In genomic region chr9:69173891-69174644, GRCh38 we compare ENCODE assay signal across 8 cellular contexts. TPM values are rescaled to one million over a fixed set of nuclear protein-coding genes. Genes with fewer than 3 reads are reported as not detected.
DNase-seq lines count a peak whose midpoint lies in the region; ATAC-seq and FAIRE-seq lines count a peak whose summit lies in the region.

Gene TJP2 (plus strand): TSS chr9:69174277. CDS start chr9:69174373, 96 bp downstream.

- FAIRE-seq in small intestine (lab: Jason Lieb, UNC) = no peak

- H3K4me3 Mint-ChIP-seq in immature natural killer cell = peak within 1 kb of the TSS; percentile 81 to 92 (median 86)

- H3K36me3 Mint-ChIP-seq in immature natural killer cell = peaks cover 0 to 3% (median 0%) of the 10 kb centered on the region in 3 donors

- ATAC-seq in GM19397 (IDR thresholded peaks at IDR 0.05; ENCODE audit: unreplicated experiment) (peak; percentile 67), HG03521 (IDR thresholded peaks at IDR 0.05; ENCODE audit: unreplicated experiment) (peak; percentile 35)

- H3K36me3 ChIP-seq in small intestine (ENCODE audit: control insufficient read depth in 2 of 2, insufficient read depth in 2 of 2, low read length in 2 of 2) = no peaks in the 10 kb centered on the region

- no peaks in the 10 kb centered on the region for H3K9me3 ChIP-seq in small intestine (ENCODE audit: control insufficient read depth, low read depth)

- no peaks in the 10 kb centered on the region for H3K27me3 ChIP-seq in small intestine (ENCODE audit: control insufficient read depth in 2 of 2, insufficient read depth in 2 of 2, low read length in 2 of 2)

- DNase-seq in COR-L47 (lab: John Stamatoyannopoulos, UW) (peak; percentile 19), T-helper 22 cell (ENCODE audit: low read depth) (peak; percentile 12), caudate nucleus (lab: John Stamatoyannopoulos, UW) (peak in 54 of 61 donors; percentile 24 to 87 (median 66)), immature natural killer cell (peak; percentile 39 to 50 (median 39)), small intestine (no peak), middle frontal gyrus (ENCODE audit: extremely low spot score, low spot score) (no peak)

- WGBS in small intestine, 3 donors = 35 to 80% (median 59%) methylated on average over 87 to 95 of the region's 95 CpGs

- peak within 1 kb of the TSS; percentile 17 to 39 for H3K4me3 ChIP-seq in small intestine (ENCODE audit: low read depth in 1 of 2, low read length in 2 of 2)

- H3K9me3 Mint-ChIP-seq in immature natural killer cell = no peaks in the 10 kb centered on the region

- H3K4me1 ChIP-seq in small intestine (ENCODE audit: control insufficient read depth in 2 of 2, insufficient read depth in 1 of 2, low read depth in 1 of 2, low read length in 1 of 2) = peaks cover 0 to 8% of the 10 kb centered on the region in 2 donors

- H3K27ac Mint-ChIP-seq in immature natural killer cell = peak within 1 kb of the TSS in 3 of 6 donors; percentile 19 to 83 (median 41)

- peaks cover 26 to 35% of the 10 kb centered on the region in 2 donors for H3K4me1 Mint-ChIP-seq in immature natural killer cell

- H3K27ac ChIP-seq in caudate nucleus (ENCODE audit: low read depth, low read length) (peak within 1 kb of the TSS; percentile 81), small intestine (ENCODE audit: low read depth in 1 of 2, low read length in 1 of 2) (peak within 1 kb of the TSS in 1 of 2 donors; percentile 22)

- H3K27me3 Mint-ChIP-seq in immature natural killer cell (ENCODE audit: low read depth in 3 of 3) = peaks cover 5 to 11% (median 6%) of the 10 kb centered on the region in 3 donors

RNA-seq across cellular contexts. Expression of gene TJP2, which starts in this region (rescaled TPM):
- 1 to 10 TPM; 1.5 to 4.9 (median 1.5) TPM for polyA plus RNA-seq in immature natural killer cell
- polyA plus RNA-seq in small intestine = 10 to 100 TPM; 48.3 to 99.2 (median 98.2) TPM

Comparison
In these comparisons a context has a peak if more than half of its experiments do, and no peak if none do; other contexts are left out.
1. RNA of gene TJP2 (polyA plus RNA-seq): 48.3 to 99.2 TPM in small intestine; 1.5 to 4.9 TPM in immature natural killer cell; every median in the first group is over 4 times any median in the second.
2. DNase-seq: peak in COR-L47 (single experiment), T-helper 22 cell (single experiment), caudate nucleus (54 of 61) and immature natural killer cell (3 of 3); none in small intestine (single experiment) and middle frontal gyrus (single experiment).